Comparison of ENCODE assay signal across 2 cellular contexts in genomic region chr14:31307198-31307597, GRCh38.
TF ChIP-seq lines count a peak whose summit lies in the region.

No MANE protein-coding gene starts in this region.

TF ChIP-seq in HepG2, 621 proteins besides CTCF, POLR2A, EP300 and RAD21 (continued from another document):
- TF ChIP-seq ARID3A (IDR thresholded peaks at IDR 0.05; ENCODE audit: low read depth, low read length), result no peak
- no peak for TF ChIP-seq ZFYVE20 (CRISPR knock-in tag; IDR thresholded peaks at IDR 0.05; ENCODE audit: borderline replicate concordance, low read depth)
- no peak for TF ChIP-seq ZNF256 (CRISPR knock-in tag; conservative IDR thresholded peaks at IDR 0.05)
- TF ChIP-seq ZBTB26 (CRISPR knock-in tag; IDR thresholded peaks at IDR 0.05; ENCODE audit: borderline replicate concordance), result no peak
- TF ChIP-seq SAFB2 (CRISPR knock-in tag; IDR thresholded peaks at IDR 0.05; ENCODE audit: borderline replicate concordance, low read depth), result no peak
- no peak for TF ChIP-seq ZBTB37 (CRISPR knock-in tag; IDR thresholded peaks at IDR 0.05)
- no peak for TF ChIP-seq SIN3B (IDR thresholded peaks at IDR 0.05; ENCODE audit: low read length)
- TF ChIP-seq SKI (IDR thresholded peaks at IDR 0.05; ENCODE audit: partially characterized antibody), result no peak
- no peak for TF ChIP-seq ZNF75D (CRISPR knock-in tag; IDR thresholded peaks at IDR 0.05; ENCODE audit: borderline replicate concordance)

TF ChIP-seq in WTC11, 78 proteins besides CTCF, POLR2A, EP300 and RAD21 (continued from another document):
- no peak for TF ChIP-seq E2F4 (CRISPR knock-in tag; IDR thresholded peaks at IDR 0.05; ENCODE audit: borderline replicate concordance, low read depth)
